Comparison of ENCODE assay signal across 7 cellular contexts in genomic region chr20:46894971-46895905, GRCh38. TPM values are rescaled to one million over a fixed set of nuclear protein-coding genes. Genes with fewer than 3 reads are reported as not detected.
A peak's percentile ranks its signal among the peaks of the same experiment; 100 is the strongest.
DNase-seq lines count a peak whose midpoint lies in the region; ATAC-seq and TF ChIP-seq lines count a peak whose summit lies in the region.

No MANE protein-coding gene starts in this region.

- POLR2A ChIA-PET in RWPE1 (lab: Yijun Ruan, JAX; ENCODE audit: low non-redundant PET) = no interaction called here

- peak in 1 of 2 donors; percentile 33 for TF ChIP-seq EP300 in tibial nerve (IDR thresholded peaks at IDR 0.05)

- TF ChIP-seq CTCF in brain microvascular endothelial cell (IDR thresholded peaks at IDR 0.05; ENCODE audit: low read depth, low read length, missing control alignments) (no peak), tibial nerve (IDR thresholded peaks at IDR 0.05) (no peak), RWPE1 (conservative IDR thresholded peaks at IDR 0.05; ENCODE audit: low read depth) (no peak)

- peaks cover 0 to 10% (median 3%) of the 10 kb centered on the region in 4 donors for H3K9me3 ChIP-seq in tibial nerve

- DNase-seq in NCI-H1092 treated with DMSO at 0.1 percent for 48 hours (lab: John Stamatoyannopoulos, UW) (peak; percentile 53), brain microvascular endothelial cell (no peak), left kidney (ENCODE audit: low read depth, low spot score) (peak; percentile 74), tibial nerve (ENCODE audit: low spot score in 2 of 2) (no peak), RWPE1 (ENCODE audit: low spot score) (no peak)
- no peak for DNase-seq in stimulated activated CD4-positive, alpha-beta T cell treated with anti-CD3 and anti-CD28 coated beads, Interleukin-1b, Interleukin-23, amount 100 ng/mL, for 48 hours

- TF ChIP-seq POLR2A in tibial nerve (IDR thresholded peaks at IDR 0.05) = no peak

- CTCF ChIA-PET in RWPE1 (lab: Yijun Ruan, JAX) = interaction anchor here (0.7 kb wide), 1 partner anchor 138 kb away, joined by 3 read pairs; no protein-coding TSS in a partner anchor

- in situ Hi-C loops in brain microvascular endothelial cell (cut with HindIII; ENCODE audit: low pct_ligation_motif_present, low sequenced_read_pairs) = no loop called here

- ATAC-seq in GM18873 (IDR thresholded peaks at IDR 0.05; ENCODE audit: low FRiP score, unreplicated experiment) = no peak

- H3K4me3 ChIP-seq in brain microvascular endothelial cell (ENCODE audit: low read depth, low read length) (peak overlapping the region; percentile 3), tibial nerve (peak overlapping the region; percentile 35 to 88 (median 66))

- H3K4me1 ChIP-seq in tibial nerve = peaks cover 0 to 33% (median 2%) of the 10 kb centered on the region in 4 donors

- H3K27me3 ChIP-seq in brain microvascular endothelial cell (replicated peaks) = peaks cover 55% of the 10 kb centered on the region
- H3K27me3 ChIP-seq in tibial nerve = no peaks in the 10 kb centered on the region

- H3K27ac ChIP-seq in brain microvascular endothelial cell (no peak overlapping the region), tibial nerve (peak overlapping the region; percentile 6 to 89 (median 64)), RWPE1 (no peak overlapping the region)

- 1 to 2% methylated on average over 29 to 43 of the region's 65 CpGs for WGBS in tibial nerve, 2 donors

- H3K36me3 ChIP-seq in brain microvascular endothelial cell (replicated peaks) (no peaks in the 10 kb centered on the region), tibial nerve (no peaks in the 10 kb centered on the region)

RNA-seq across cellular contexts. Expression of gene EYA2, which starts 0.6 kb away (rescaled TPM):
- total RNA-seq in tibial nerve = 10 to 100 TPM; 13.8 to 25.5 (median 20.2) TPM

Comparison
In these comparisons a context has a peak if more than half of its experiments do, and no peak if none do; other contexts are left out.
1. DNase-seq: peak in NCI-H1092 treated with DMSO at 0.1 percent for 48 hours (single experiment) and left kidney (single experiment); none in brain microvascular endothelial cell (single experiment), tibial nerve (0 of 2), RWPE1 (single experiment) and stimulated activated CD4-positive, alpha-beta T cell treated with anti-CD3 and anti-CD28 coated beads, Interleukin-1b, Interleukin-23, amount 100 ng/mL, for 48 hours (single experiment).
2. H3K27ac ChIP-seq: peak in tibial nerve (4 of 4); none in brain microvascular endothelial cell (single experiment) and RWPE1 (single experiment).